Comparison of ENCODE assay signal across 8 cellular contexts in the genomic region with DNA sequence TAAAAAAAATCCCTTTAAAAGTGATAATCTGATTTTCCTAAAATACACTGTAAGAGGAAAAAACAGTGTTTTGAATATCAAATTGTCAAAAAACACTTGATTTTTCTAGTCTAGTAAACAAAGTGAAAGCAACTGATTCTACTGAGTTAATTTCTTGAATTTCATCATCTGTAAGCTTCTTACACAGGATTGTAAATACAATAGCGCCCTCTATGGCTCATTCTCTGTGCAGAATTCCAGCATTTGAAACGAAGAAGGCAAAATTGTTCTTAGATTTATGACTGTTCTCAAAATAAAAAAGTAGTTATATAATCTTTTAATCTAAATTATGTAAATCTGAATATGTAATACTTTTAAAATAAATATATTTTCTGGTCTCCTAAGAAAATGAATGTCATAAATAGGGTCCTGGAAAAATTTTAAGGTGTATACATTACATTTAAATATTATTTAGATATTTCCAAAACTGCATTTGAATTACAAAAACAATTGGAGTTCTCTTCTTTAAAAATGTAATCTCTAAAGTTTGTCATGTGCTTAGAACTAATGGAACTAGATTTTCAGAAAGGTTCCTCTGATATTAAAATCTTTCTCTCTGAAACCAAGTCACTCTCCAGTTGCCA.
A peak's percentile ranks its signal among the peaks of the same experiment; 100 is the strongest.
DNase-seq lines count a peak whose midpoint lies in the region; ATAC-seq and TF ChIP-seq lines count a peak whose summit lies in the region.

No MANE protein-coding gene starts in this region.

- POLR2A ChIA-PET in A673 (lab: Charles Lee; ENCODE audit: low non-redundant PET) = no interaction called here

- TF ChIP-seq CTCF in A673 (conservative IDR thresholded peaks at IDR 0.05; ENCODE audit: low read depth, low read length) (peak; percentile 83), GM12872 (IDR thresholded peaks at IDR 0.05; ENCODE audit: insufficient read depth, low read depth, low read length) (peak; percentile 56; the same call in 2 of the 3 replicates), brain (conservative IDR thresholded peaks at IDR 0.05) (peak; percentile 89 to 92), left lung (IDR thresholded peaks at IDR 0.05) (peak; percentile 58 to 72)

- H3K36me3 Mint-ChIP-seq in brain = no peaks in the 10 kb centered on the region
- H3K36me3 Mint-ChIP-seq in stimulated activated memory B cell treated with anti-CD40 and anti-IgM and Interleukin-4, amounts not matched to agents 10 μg/mL and 1 μg/mL and 100 μg/mL, for 72 hours = no peaks in the 10 kb centered on the region

- H3K27ac Mint-ChIP-seq in brain = no peak overlapping the region
- H3K27ac Mint-ChIP-seq in stimulated activated memory B cell treated with anti-CD40 and anti-IgM and Interleukin-4, amounts not matched to agents 10 μg/mL and 1 μg/mL and 100 μg/mL, for 72 hours = no peak overlapping the region

- DNase-seq in A673 (ENCODE audit: low spot score) (peak; percentile 75), HPDE6-E6E7 (ENCODE audit: extremely low spot score) (peak; percentile 10), NCI-H526 treated with DMSO at 0.1 percent for 48 hours (lab: John Stamatoyannopoulos, UW) (peak; percentile 48), left lung (no peak)

- no peaks in the 10 kb centered on the region for H3K27me3 ChIP-seq in A673 (replicated peaks; ENCODE audit: insufficient read depth, low read depth, low read length, poor library complexity)
- no peaks in the 10 kb centered on the region for H3K27me3 ChIP-seq in left lung

- peaks cover 6% of the 10 kb centered on the region for H3K4me1 Mint-ChIP-seq in brain
- H3K4me1 Mint-ChIP-seq in stimulated activated memory B cell treated with anti-CD40 and anti-IgM and Interleukin-4, amounts not matched to agents 10 μg/mL and 1 μg/mL and 100 μg/mL, for 72 hours = no peaks in the 10 kb centered on the region

- ATAC-seq in left lung (peak; percentile 67), HG02763 (IDR thresholded peaks at IDR 0.05; ENCODE audit: unreplicated experiment) (no peak)
- ATAC-seq in stimulated activated memory B cell treated with anti-CD40 and anti-IgM and Interleukin-4, amounts not matched to agents 10 μg/mL and 1 μg/mL and 100 μg/mL, for 72 hours = no peak

- CTCF ChIA-PET in A673 (lab: Charles Lee) = interaction anchor here (0.5 to 1.3 kb wide), 5 partner anchors 294 to 561 kb away, joined by 3 to 9 read pairs (median 4); no protein-coding TSS in a partner anchor

- peaks cover 0 to 8% (median 0%) of the 10 kb centered on the region in 5 experiments for H3K9me3 Mint-ChIP-seq in brain
- no peaks in the 10 kb centered on the region for H3K9me3 Mint-ChIP-seq in stimulated activated memory B cell treated with anti-CD40 and anti-IgM and Interleukin-4, amounts not matched to agents 10 μg/mL and 1 μg/mL and 100 μg/mL, for 72 hours

- no peaks in the 10 kb centered on the region for H3K27me3 Mint-ChIP-seq in brain
- H3K27me3 Mint-ChIP-seq in stimulated activated memory B cell treated with anti-CD40 and anti-IgM and Interleukin-4, amounts not matched to agents 10 μg/mL and 1 μg/mL and 100 μg/mL, for 72 hours = no peaks in the 10 kb centered on the region

- H3K4me1 ChIP-seq in A673 (ENCODE audit: insufficient read depth, low read length, poor library complexity, severe bottlenecking) (no peaks in the 10 kb centered on the region), left lung (no peaks in the 10 kb centered on the region)

- intact Hi-C loops in A673 (cut with micrococcal nuclease; ENCODE audit: unreplicated experiment) = loop anchor here (2.0 kb wide), 2 partner anchors 561 to 713 kb away; no protein-coding TSS in a partner anchor
- intact Hi-C loops in left lung (cut with DNase I) = no loop called here

- no TSS peak for BruUV-seq in A673 (replicated peaks; lab: Mats Ljungman, UMichigan)

- H3K27ac ChIP-seq in A673 (ENCODE audit: low read depth, low read length, poor library complexity, severe bottlenecking) (no peak overlapping the region), left lung (no peak overlapping the region)

- no peak overlapping the region for H3K4me3 Mint-ChIP-seq in brain
- no peak overlapping the region for H3K4me3 Mint-ChIP-seq in stimulated activated memory B cell treated with anti-CD40 and anti-IgM and Interleukin-4, amounts not matched to agents 10 μg/mL and 1 μg/mL and 100 μg/mL, for 72 hours

- H3K36me3 ChIP-seq in A673 (ENCODE audit: insufficient read depth, low read length, poor library complexity, severe bottlenecking) = no peaks in the 10 kb centered on the region
- H3K36me3 ChIP-seq in left lung = no peaks in the 10 kb centered on the region

- H3K9me3 ChIP-seq in A673 (ENCODE audit: low read depth, low read length, poor library complexity, severe bottlenecking) (no peaks in the 10 kb centered on the region), left lung (no peaks in the 10 kb centered on the region)

- H3K4me3 ChIP-seq in A673 (ENCODE audit: low read depth, low read length, poor library complexity, severe bottlenecking) (no peak overlapping the region), left lung (no peak overlapping the region)

Comparison
In these comparisons a context has a peak if more than half of its experiments do, and no peak if none do; other contexts are left out.
1. DNase-seq: peak in A673 (single experiment), HPDE6-E6E7 (single experiment) and NCI-H526 treated with DMSO at 0.1 percent for 48 hours (single experiment); none in left lung (0 of 2).
2. Peak in every context shown above with its lines, with median percentiles within 50 percentile points of each other: CTCF ChIP-seq.